In genomic region chr2:60794271-60794863, GRCh38 we compare ENCODE assay signal across 8 cellular contexts. TPM values are rescaled to one million over a fixed set of nuclear protein-coding genes. Genes with fewer than 3 reads are reported as not detected.
DNase-seq lines count a peak whose midpoint lies in the region; ATAC-seq and TF ChIP-seq lines count a peak whose summit lies in the region.

No MANE protein-coding gene starts in this region.

- H3K4me1 ChIP-seq in OCI-LY3 (ENCODE audit: low read length), result peaks cover 19% of the 10 kb centered on the region

- peak overlapping the region; percentile 2 for H3K27ac Mint-ChIP-seq in activated naive CD8-positive, alpha-beta T cell
- no peak overlapping the region for H3K27ac Mint-ChIP-seq in activated naive CD8-positive, alpha-beta T cell treated with anti-CD3 and anti-CD28 coated beads for 36 hours
- no peak overlapping the region for H3K27ac Mint-ChIP-seq in stimulated activated effector memory CD8-positive, alpha-beta T cell treated with anti-CD3 and anti-CD28 coated beads, Interleukin-12 subunit alpha, Interleukin-12 subunit beta, amount 100 ng/mL, for 72 hours
- no peak overlapping the region for H3K27ac Mint-ChIP-seq in activated naive CD8-positive, alpha-beta T cell treated with anti-CD3 and anti-CD28 coated beads, Interleukin-2, amount 50 U/mL, for 24 hours

- DNase-seq in activated naive CD8-positive, alpha-beta T cell treated with anti-CD3 and anti-CD28 coated beads for 36 hours, result no peak
- DNase-seq in erythroblast (lab: John Stamatoyannopoulos, UW), result peak; percentile 44 to 53
- DNase-seq in renal cortical epithelial cell (ENCODE audit: low read depth), result peak; percentile 27
- no peak for DNase-seq in activated naive CD4-positive, alpha-beta T cell treated with anti-CD3 and anti-CD28 coated beads, Interleukin-2, amount 50 U/mL, for 16 hours
- no peak for DNase-seq in stimulated activated effector memory CD8-positive, alpha-beta T cell treated with anti-CD3 and anti-CD28 coated beads, Interleukin-12 subunit alpha, Interleukin-12 subunit beta, amount 100 ng/mL, for 72 hours (ENCODE audit: low spot score in 2 of 2)
- DNase-seq in activated naive CD8-positive, alpha-beta T cell treated with anti-CD3 and anti-CD28 coated beads, Interleukin-2, amount 50 U/mL, for 24 hours, result no peak

- no peaks in the 10 kb centered on the region for H3K27me3 ChIP-seq in OCI-LY3 (ENCODE audit: low read depth, low read length)

- peaks cover 35% of the 10 kb centered on the region for H3K36me3 ChIP-seq in OCI-LY3 (replicated peaks; ENCODE audit: low read depth, low read length)

- ATAC-seq in stimulated activated effector memory CD8-positive, alpha-beta T cell treated with anti-CD3 and anti-CD28 coated beads, Interleukin-12 subunit alpha, Interleukin-12 subunit beta, amount 100 ng/mL, for 72 hours, result no peak
- no peak for ATAC-seq in activated naive CD8-positive, alpha-beta T cell treated with anti-CD3 and anti-CD28 coated beads, Interleukin-2, amount 50 U/mL, for 24 hours

- H3K79me2 ChIP-seq in OCI-LY3 (ENCODE audit: low read length), result no peaks in the 10 kb centered on the region

- no peak overlapping the region for H3K4me2 ChIP-seq in OCI-LY3 (ENCODE audit: low read length)

- no peak overlapping the region for H2AFZ ChIP-seq in OCI-LY3 (ENCODE audit: low read depth, low read length)

- H3K36me3 Mint-ChIP-seq in activated naive CD8-positive, alpha-beta T cell, result peaks cover 3% of the 10 kb centered on the region
- H3K36me3 Mint-ChIP-seq in activated naive CD8-positive, alpha-beta T cell treated with anti-CD3 and anti-CD28 coated beads for 36 hours, result peaks cover 24% of the 10 kb centered on the region
- peaks cover 98% of the 10 kb centered on the region for H3K36me3 Mint-ChIP-seq in stimulated activated effector memory CD8-positive, alpha-beta T cell treated with anti-CD3 and anti-CD28 coated beads, Interleukin-12 subunit alpha, Interleukin-12 subunit beta, amount 100 ng/mL, for 72 hours
- H3K36me3 Mint-ChIP-seq in activated naive CD8-positive, alpha-beta T cell treated with anti-CD3 and anti-CD28 coated beads, Interleukin-2, amount 50 U/mL, for 24 hours (ENCODE audit: low read depth), result peaks cover 50% of the 10 kb centered on the region

- TF ChIP-seq POLR2A in erythroblast (IDR thresholded peaks at IDR 0.05; ENCODE audit: low read length), result no peak

- no peak overlapping the region for H3K4me3 ChIP-seq in OCI-LY3 (ENCODE audit: low read length)

- no peak overlapping the region for H3K27ac ChIP-seq in OCI-LY3 (ENCODE audit: low read length)

- no peaks in the 10 kb centered on the region for H3K27me3 Mint-ChIP-seq in activated naive CD8-positive, alpha-beta T cell
- H3K27me3 Mint-ChIP-seq in activated naive CD8-positive, alpha-beta T cell treated with anti-CD3 and anti-CD28 coated beads for 36 hours, result no peaks in the 10 kb centered on the region
- no peaks in the 10 kb centered on the region for H3K27me3 Mint-ChIP-seq in activated naive CD8-positive, alpha-beta T cell treated with anti-CD3 and anti-CD28 coated beads, Interleukin-2, amount 50 U/mL, for 24 hours

- peaks cover 10% of the 10 kb centered on the region for H3K4me1 Mint-ChIP-seq in activated naive CD8-positive, alpha-beta T cell (ENCODE audit: low read depth)
- peaks cover 14% of the 10 kb centered on the region for H3K4me1 Mint-ChIP-seq in activated naive CD8-positive, alpha-beta T cell treated with anti-CD3 and anti-CD28 coated beads for 36 hours
- H3K4me1 Mint-ChIP-seq in stimulated activated effector memory CD8-positive, alpha-beta T cell treated with anti-CD3 and anti-CD28 coated beads, Interleukin-12 subunit alpha, Interleukin-12 subunit beta, amount 100 ng/mL, for 72 hours, result peaks cover 11% of the 10 kb centered on the region
- peaks cover 21% of the 10 kb centered on the region for H3K4me1 Mint-ChIP-seq in activated naive CD8-positive, alpha-beta T cell treated with anti-CD3 and anti-CD28 coated beads, Interleukin-2, amount 50 U/mL, for 24 hours

- no peak overlapping the region for H3K4me3 Mint-ChIP-seq in activated naive CD8-positive, alpha-beta T cell
- no peak overlapping the region for H3K4me3 Mint-ChIP-seq in activated naive CD8-positive, alpha-beta T cell treated with anti-CD3 and anti-CD28 coated beads for 36 hours
- H3K4me3 Mint-ChIP-seq in stimulated activated effector memory CD8-positive, alpha-beta T cell treated with anti-CD3 and anti-CD28 coated beads, Interleukin-12 subunit alpha, Interleukin-12 subunit beta, amount 100 ng/mL, for 72 hours, result no peak overlapping the region
- H3K4me3 Mint-ChIP-seq in activated naive CD8-positive, alpha-beta T cell treated with anti-CD3 and anti-CD28 coated beads, Interleukin-2, amount 50 U/mL, for 24 hours, result no peak overlapping the region

- no peaks in the 10 kb centered on the region for H3K9me3 Mint-ChIP-seq in activated naive CD8-positive, alpha-beta T cell (ENCODE audit: low read depth)
- H3K9me3 Mint-ChIP-seq in activated naive CD8-positive, alpha-beta T cell treated with anti-CD3 and anti-CD28 coated beads for 36 hours, result no peaks in the 10 kb centered on the region
- H3K9me3 Mint-ChIP-seq in stimulated activated effector memory CD8-positive, alpha-beta T cell treated with anti-CD3 and anti-CD28 coated beads, Interleukin-12 subunit alpha, Interleukin-12 subunit beta, amount 100 ng/mL, for 72 hours, result no peaks in the 10 kb centered on the region
- H3K9me3 Mint-ChIP-seq in activated naive CD8-positive, alpha-beta T cell treated with anti-CD3 and anti-CD28 coated beads, Interleukin-2, amount 50 U/mL, for 24 hours, result no peaks in the 10 kb centered on the region

- no peaks in the 10 kb centered on the region for H4K20me1 ChIP-seq in OCI-LY3 (ENCODE audit: insufficient read depth, low read length)

- no peaks in the 10 kb centered on the region for H3K9me3 ChIP-seq in OCI-LY3 (ENCODE audit: insufficient read depth, low read length)

- H3K9ac ChIP-seq in OCI-LY3 (ENCODE audit: low read length), result no peak overlapping the region

- peak; percentile 73 for TF ChIP-seq CTCF in OCI-LY3 (IDR thresholded peaks at IDR 0.05; ENCODE audit: low read depth, low read length)

RNA-seq across cellular contexts. Expression of gene PAPOLG, which starts 38.3 kb away (rescaled TPM):
- 10 to 100 TPM; 12.5 to 14.6 TPM for total RNA-seq in activated naive CD8-positive, alpha-beta T cell treated with anti-CD3 and anti-CD28 coated beads for 36 hours
- 11.3 and 16.9 TPM in 2 replicates for total RNA-seq in renal cortical epithelial cell

Comparison
In these comparisons a context has a peak if more than half of its experiments do, and no peak if none do; other contexts are left out.
1. DNase-seq: peak in erythroblast (2 of 2) and renal cortical epithelial cell (single experiment); none in activated naive CD8-positive, alpha-beta T cell treated with anti-CD3 and anti-CD28 coated beads for 36 hours (single experiment), activated naive CD4-positive, alpha-beta T cell treated with anti-CD3 and anti-CD28 coated beads, Interleukin-2, amount 50 U/mL, for 16 hours (single experiment), stimulated activated effector memory CD8-positive, alpha-beta T cell treated with anti-CD3 and anti-CD28 coated beads, Interleukin-12 subunit alpha, Interleukin-12 subunit beta, amount 100 ng/mL, for 72 hours (0 of 2) and activated naive CD8-positive, alpha-beta T cell treated with anti-CD3 and anti-CD28 coated beads, Interleukin-2, amount 50 U/mL, for 24 hours (single experiment).